In genomic region chr6:31079656-31080261, GRCh38 we compare ENCODE assay signal across 2 cellular contexts.
TF ChIP-seq lines count a peak whose summit lies in the region.

No MANE protein-coding gene starts in this region.

TF ChIP-seq in HEK293, 187 proteins besides CTCF, POLR2A, EP300 and RAD21 (continues in another document):
- TF ChIP-seq ZEB2 (tag by site-specific recombination; IDR thresholded peaks at IDR 0.05) (0 out of 2 replicates have a peak, but pooled peaks have one; percentile 28), ZNF830 (tag by site-specific recombination; IDR thresholded peaks at IDR 0.05; ENCODE audit: low read depth) (no peak), ZXDB (tag by site-specific recombination; IDR thresholded peaks at IDR 0.05) (peak; percentile 18; the same call in 1 of the 2 replicates), ZBTB17 (tag by site-specific recombination; IDR thresholded peaks at IDR 0.05) (peak; percentile 65), ZNF654 (tag by site-specific recombination; IDR thresholded peaks at IDR 0.05; ENCODE audit: low read depth) (peak; percentile 81), ZNF248 (tag by site-specific recombination; IDR thresholded peaks at IDR 0.05) (no peak), PATZ1 (tag by site-specific recombination; IDR thresholded peaks at IDR 0.05) (0 out of 2 replicates have a peak, but pooled peaks have one; percentile 35), TRIM28 (IDR thresholded peaks at IDR 0.05; ENCODE audit: borderline replicate concordance, low read length) (no peak), SCRT2 (tag by site-specific recombination; IDR thresholded peaks at IDR 0.05) (peak; percentile 54; the same call in 1 of the 2 replicates), OSR2 (tag by site-specific recombination; IDR thresholded peaks at IDR 0.05) (peak; percentile 52; the same call in 1 of the 2 replicates), ZNF335 (tag by site-specific recombination; conservative IDR thresholded peaks at IDR 0.05) (peak; percentile 64), ZNF366 (tag by site-specific recombination; conservative IDR thresholded peaks at IDR 0.05) (no peak)
- TF ChIP-seq, protein P1, sequence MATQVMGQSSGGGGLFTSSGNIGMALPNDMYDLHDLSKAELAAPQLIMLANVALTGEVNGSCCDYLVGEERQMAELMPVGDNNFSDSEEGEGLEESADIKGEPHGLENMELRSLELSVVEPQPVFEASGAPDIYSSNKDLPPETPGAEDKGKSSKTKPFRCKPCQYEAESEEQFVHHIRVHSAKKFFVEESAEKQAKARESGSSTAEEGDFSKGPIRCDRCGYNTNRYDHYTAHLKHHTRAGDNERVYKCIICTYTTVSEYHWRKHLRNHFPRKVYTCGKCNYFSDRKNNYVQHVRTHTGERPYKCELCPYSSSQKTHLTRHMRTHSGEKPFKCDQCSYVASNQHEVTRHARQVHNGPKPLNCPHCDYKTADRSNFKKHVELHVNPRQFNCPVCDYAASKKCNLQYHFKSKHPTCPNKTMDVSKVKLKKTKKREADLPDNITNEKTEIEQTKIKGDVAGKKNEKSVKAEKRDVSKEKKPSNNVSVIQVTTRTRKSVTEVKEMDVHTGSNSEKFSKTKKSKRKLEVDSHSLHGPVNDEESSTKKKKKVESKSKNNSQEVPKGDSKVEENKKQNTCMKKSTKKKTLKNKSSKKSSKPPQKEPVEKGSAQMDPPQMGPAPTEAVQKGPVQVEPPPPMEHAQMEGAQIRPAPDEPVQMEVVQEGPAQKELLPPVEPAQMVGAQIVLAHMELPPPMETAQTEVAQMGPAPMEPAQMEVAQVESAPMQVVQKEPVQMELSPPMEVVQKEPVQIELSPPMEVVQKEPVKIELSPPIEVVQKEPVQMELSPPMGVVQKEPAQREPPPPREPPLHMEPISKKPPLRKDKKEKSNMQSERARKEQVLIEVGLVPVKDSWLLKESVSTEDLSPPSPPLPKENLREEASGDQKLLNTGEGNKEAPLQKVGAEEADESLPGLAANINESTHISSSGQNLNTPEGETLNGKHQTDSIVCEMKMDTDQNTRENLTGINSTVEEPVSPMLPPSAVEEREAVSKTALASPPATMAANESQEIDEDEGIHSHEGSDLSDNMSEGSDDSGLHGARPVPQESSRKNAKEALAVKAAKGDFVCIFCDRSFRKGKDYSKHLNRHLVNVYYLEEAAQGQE (tag by site-specific recombination; IDR thresholded peaks at IDR 0.05): no peak
- TF ChIP-seq, protein P2, sequence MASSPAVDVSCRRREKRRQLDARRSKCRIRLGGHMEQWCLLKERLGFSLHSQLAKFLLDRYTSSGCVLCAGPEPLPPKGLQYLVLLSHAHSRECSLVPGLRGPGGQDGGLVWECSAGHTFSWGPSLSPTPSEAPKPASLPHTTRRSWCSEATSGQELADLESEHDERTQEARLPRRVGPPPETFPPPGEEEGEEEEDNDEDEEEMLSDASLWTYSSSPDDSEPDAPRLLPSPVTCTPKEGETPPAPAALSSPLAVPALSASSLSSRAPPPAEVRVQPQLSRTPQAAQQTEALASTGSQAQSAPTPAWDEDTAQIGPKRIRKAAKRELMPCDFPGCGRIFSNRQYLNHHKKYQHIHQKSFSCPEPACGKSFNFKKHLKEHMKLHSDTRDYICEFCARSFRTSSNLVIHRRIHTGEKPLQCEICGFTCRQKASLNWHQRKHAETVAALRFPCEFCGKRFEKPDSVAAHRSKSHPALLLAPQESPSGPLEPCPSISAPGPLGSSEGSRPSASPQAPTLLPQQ (tag by site-specific recombination; IDR thresholded peaks at IDR 0.05): no peak
- TF ChIP-seq, protein P3, sequence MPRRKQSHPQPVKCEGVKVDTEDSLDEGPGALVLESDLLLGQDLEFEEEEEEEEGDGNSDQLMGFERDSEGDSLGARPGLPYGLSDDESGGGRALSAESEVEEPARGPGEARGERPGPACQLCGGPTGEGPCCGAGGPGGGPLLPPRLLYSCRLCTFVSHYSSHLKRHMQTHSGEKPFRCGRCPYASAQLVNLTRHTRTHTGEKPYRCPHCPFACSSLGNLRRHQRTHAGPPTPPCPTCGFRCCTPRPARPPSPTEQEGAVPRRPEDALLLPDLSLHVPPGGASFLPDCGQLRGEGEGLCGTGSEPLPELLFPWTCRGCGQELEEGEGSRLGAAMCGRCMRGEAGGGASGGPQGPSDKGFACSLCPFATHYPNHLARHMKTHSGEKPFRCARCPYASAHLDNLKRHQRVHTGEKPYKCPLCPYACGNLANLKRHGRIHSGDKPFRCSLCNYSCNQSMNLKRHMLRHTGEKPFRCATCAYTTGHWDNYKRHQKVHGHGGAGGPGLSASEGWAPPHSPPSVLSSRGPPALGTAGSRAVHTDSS (tag by site-specific recombination; IDR thresholded peaks at IDR 0.05): no peak
- TF ChIP-seq, protein P4, sequence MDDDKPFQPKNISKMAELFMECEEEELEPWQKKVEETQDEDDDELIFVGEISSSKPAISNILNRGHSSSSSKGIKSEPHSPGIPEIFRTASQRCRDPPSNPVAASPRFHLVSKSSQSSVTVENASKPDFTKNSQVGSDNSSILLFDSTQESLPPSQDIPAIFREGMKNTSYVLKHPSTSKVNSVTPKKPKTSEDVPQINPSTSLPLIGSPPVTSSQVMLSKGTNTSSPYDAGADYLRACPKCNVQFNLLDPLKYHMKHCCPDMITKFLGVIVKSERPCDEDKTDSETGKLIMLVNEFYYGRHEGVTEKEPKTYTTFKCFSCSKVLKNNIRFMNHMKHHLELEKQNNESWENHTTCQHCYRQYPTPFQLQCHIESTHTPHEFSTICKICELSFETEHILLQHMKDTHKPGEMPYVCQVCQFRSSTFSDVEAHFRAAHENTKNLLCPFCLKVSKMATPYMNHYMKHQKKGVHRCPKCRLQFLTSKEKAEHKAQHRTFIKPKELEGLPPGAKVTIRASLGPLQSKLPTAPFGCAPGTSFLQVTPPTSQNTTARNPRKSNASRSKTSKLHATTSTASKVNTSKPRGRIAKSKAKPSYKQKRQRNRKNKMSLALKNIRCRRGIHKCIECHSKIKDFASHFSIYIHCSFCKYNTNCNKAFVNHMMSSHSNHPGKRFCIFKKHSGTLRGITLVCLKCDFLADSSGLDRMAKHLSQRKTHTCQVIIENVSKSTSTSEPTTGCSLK (tag by site-specific recombination; IDR thresholded peaks at IDR 0.05): no peak

TF ChIP-seq in H1, 55 proteins besides CTCF, POLR2A, EP300 and RAD21:
- peak; percentile 68 for TF ChIP-seq MAX (IDR thresholded peaks at IDR 0.05)
- TF ChIP-seq, protein P5, sequence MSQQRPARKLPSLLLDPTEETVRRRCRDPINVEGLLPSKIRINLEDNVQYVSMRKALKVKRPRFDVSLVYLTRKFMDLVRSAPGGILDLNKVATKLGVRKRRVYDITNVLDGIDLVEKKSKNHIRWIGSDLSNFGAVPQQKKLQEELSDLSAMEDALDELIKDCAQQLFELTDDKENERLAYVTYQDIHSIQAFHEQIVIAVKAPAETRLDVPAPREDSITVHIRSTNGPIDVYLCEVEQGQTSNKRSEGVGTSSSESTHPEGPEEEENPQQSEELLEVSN (IDR thresholded peaks at IDR 0.05): 0 out of 2 replicates have a peak, but pooled peaks have one; percentile 32
- TF ChIP-seq TAF1 (IDR thresholded peaks at IDR 0.05; ENCODE audit: low read depth, low read length): no peak
TF ChIP-seq in H1: peak in this region for 2.
